Comparison of ENCODE assay signal across 8 cellular contexts in the genomic region with DNA sequence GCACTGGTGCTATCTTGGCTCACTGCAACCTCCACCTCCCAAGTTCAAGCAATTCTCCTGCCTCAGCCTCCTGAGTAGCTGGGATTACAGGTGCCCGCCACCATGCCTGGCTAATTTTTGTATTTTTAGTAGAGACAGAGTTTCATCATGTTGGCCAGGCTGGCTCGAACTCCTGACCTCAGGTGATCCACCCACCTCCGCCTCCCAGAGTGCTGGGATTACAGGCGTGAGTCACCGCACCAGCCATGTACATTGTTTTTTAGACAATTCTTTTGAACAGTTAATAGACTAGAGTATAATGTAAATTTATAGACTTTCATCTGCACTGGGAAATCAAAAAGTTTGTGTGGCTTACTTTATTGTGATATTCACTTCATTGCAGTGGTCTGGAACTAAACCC.
A peak's percentile ranks its signal among the peaks of the same experiment; 100 is the strongest.
DNase-seq lines count a peak whose midpoint lies in the region; ATAC-seq and TF ChIP-seq lines count a peak whose summit lies in the region.
"Not testable (repeated sequence)": the region's sequence is repeated elsewhere in the genome, so short reads cannot be mapped to it uniquely, and the experiment has no call there.

No MANE protein-coding gene starts in this region.

- TF ChIP-seq POLR2A in HCT116 (IDR thresholded peaks at IDR 0.05; ENCODE audit: borderline replicate concordance, extremely low read depth, insufficient read depth, insufficient read length), result not testable (repeated sequence)

- H3K36me3 ChIP-seq in HCT116 (ENCODE audit: control insufficient read depth in 1 of 2, insufficient read depth in 2 of 2, low read length in 2 of 2); osteoblast (ENCODE audit: insufficient read depth, low read length): not testable (repeated sequence)
- H3K36me3 ChIP-seq in MG63, result peaks cover 40% of the 10 kb centered on the region
- peaks cover 20% of the 10 kb centered on the region for H3K36me3 ChIP-seq in SJSA1

- POLR2A ChIA-PET in HCT116 (lab: Charles Lee); MCF 10A (lab: Yijun Ruan, JAX): not testable (repeated sequence)

- CTCF ChIA-PET in HCT116 (lab: Charles Lee); MCF 10A (lab: Yijun Ruan, JAX): not testable (repeated sequence)

- peak overlapping the region; percentile 5; the same call in 1 of the 2 replicates for H3K27ac ChIP-seq in HCT116 (ENCODE audit: low read depth, low read length)
- H3K27ac ChIP-seq in SJSA1, result peak overlapping the region; percentile 47
- H3K27ac ChIP-seq in osteoblast (ENCODE audit: low read depth, low read length), result peak overlapping the region; percentile 65

- H3K27ac Mint-ChIP-seq in HFFc6, result peak overlapping the region; percentile 61
- not testable (repeated sequence) for H3K27ac Mint-ChIP-seq in MCF 10A (ENCODE audit: low read depth, unreplicated experiment)

- H3K9me2 ChIP-seq in HCT116 (ENCODE audit: insufficient read depth), result not testable (repeated sequence)

- H3K27me3 Mint-ChIP-seq in HFFc6 (ENCODE audit: insufficient read depth); MCF 10A (ENCODE audit: insufficient read depth, unreplicated experiment): not testable (repeated sequence)

- peaks cover 82% of the 10 kb centered on the region for H3K4me1 Mint-ChIP-seq in HFFc6 (ENCODE audit: low read depth)
- H3K4me1 Mint-ChIP-seq in MCF 10A (ENCODE audit: insufficient read depth, unreplicated experiment), result not testable (repeated sequence)

- not testable (repeated sequence) for H3K4me3 ChIP-seq in HCT116 (replicated peaks in 1 of 2; ENCODE audit: low read depth in 1 of 2, low read length in 2 of 2); MG63; SJSA1; epithelial cell of esophagus (ENCODE audit: low read length); osteoblast (ENCODE audit: insufficient read depth, low read length)

- H3K9me3 ChIP-seq in HCT116 (ENCODE audit: control insufficient read depth in 1 of 2, insufficient read depth in 1 of 2, low read depth in 1 of 2, low read length in 2 of 2); MG63; SJSA1 (replicated peaks); osteoblast (ENCODE audit: low read depth, low read length): not testable (repeated sequence)

- not testable (repeated sequence) for H3K79me2 ChIP-seq in HCT116 (ENCODE audit: insufficient read depth, low read length); osteoblast (ENCODE audit: insufficient read depth, low read length)

- H3K4me2 ChIP-seq in HCT116 (ENCODE audit: low read length), result peak overlapping the region; percentile 56
- H3K4me2 ChIP-seq in osteoblast (ENCODE audit: insufficient read depth, low read length), result not testable (repeated sequence)

- RAD21 ChIA-PET in HCT116 (lab: Charles Lee; ENCODE audit: low non-redundant PET in 1 of 2, low total read pairs in 2 of 2, uncharacterized antibody in 2 of 2, unreplicated experiment in 2 of 2), result not testable (repeated sequence)

- not testable (repeated sequence) for TF ChIP-seq CTCF in HCT116 (IDR thresholded peaks at IDR 0.05 in 2 of 3, conservative IDR thresholded peaks at IDR 0.05 in 1 of 3; ENCODE audit: borderline replicate concordance in 1 of 3, insufficient read depth in 1 of 3, low read depth in 2 of 3, low read length in 2 of 3); HFFc6 (IDR thresholded peaks at IDR 0.05); MCF 10A (IDR thresholded peaks at IDR 0.05; ENCODE audit: unreplicated experiment); epithelial cell of esophagus (IDR thresholded peaks at IDR 0.05; ENCODE audit: insufficient read depth, low read depth, low read length, missing control alignments); osteoblast (IDR thresholded peaks at IDR 0.05; ENCODE audit: extremely low read depth, low read depth, low read length)

- H3K36me3 Mint-ChIP-seq in HFFc6 (ENCODE audit: low read depth), result peaks cover 47% of the 10 kb centered on the region
- H3K36me3 Mint-ChIP-seq in MCF 10A (ENCODE audit: insufficient read depth, unreplicated experiment), result peaks cover 16% of the 10 kb centered on the region

- H2AFZ ChIP-seq in HCT116 (ENCODE audit: low read depth, low read length, poor library complexity, severe bottlenecking); osteoblast (ENCODE audit: low read length): not testable (repeated sequence)

- peaks cover 51 to 60% of the 10 kb centered on the region in 2 experiments for H3K4me1 ChIP-seq in HCT116 (ENCODE audit: control insufficient read depth in 1 of 2, insufficient read depth in 2 of 2, low read length in 2 of 2)
- H3K4me1 ChIP-seq in SJSA1 (replicated peaks), result peaks cover 60% of the 10 kb centered on the region
- H3K4me1 ChIP-seq in osteoblast (ENCODE audit: insufficient read depth, low read length), result peaks cover 53% of the 10 kb centered on the region

- ATAC-seq in HCT116, result not testable (repeated sequence)

- H3K9me3 Mint-ChIP-seq in HFFc6; MCF 10A (ENCODE audit: unreplicated experiment): not testable (repeated sequence)

- H4K20me1 ChIP-seq in HCT116 (ENCODE audit: insufficient read depth); osteoblast (ENCODE audit: insufficient read depth, low read length): not testable (repeated sequence)

- BruUV-seq in HCT116 (replicated peaks; lab: Mats Ljungman, UMichigan); MCF 10A (replicated peaks; lab: Mats Ljungman, UMichigan): not testable (repeated sequence)

- not testable (repeated sequence) for H3K4me3 Mint-ChIP-seq in HFFc6; MCF 10A (ENCODE audit: unreplicated experiment)

- H3K9ac ChIP-seq in HCT116 (ENCODE audit: low read length), result not testable (repeated sequence)

- DNase-seq in Daoy (ENCODE audit: low read depth), result peak; percentile 13
- not testable (repeated sequence) for DNase-seq in HCT116 (ENCODE audit: low read depth, low spot score); HFFc6; SJSA1 (ENCODE audit: low read depth in 1 of 2, low spot score in 2 of 2); osteoblast (ENCODE audit: insufficient read length, low spot score, missing footprints)
- peak; percentile 14 for DNase-seq in MG63
- peak; percentile 23 for DNase-seq in MCF 10A (ENCODE audit: unreplicated experiment)
- peak; percentile 12 for DNase-seq in epithelial cell of esophagus (ENCODE audit: low read depth)

- not testable (repeated sequence) for H3K27me3 ChIP-seq in HCT116 (ENCODE audit: insufficient read depth, low read length); MG63; SJSA1 (replicated peaks); osteoblast (ENCODE audit: insufficient read depth, low read length)

- not testable (repeated sequence) for TF ChIP-seq RAD21 in HCT116 (IDR thresholded peaks at IDR 0.05; ENCODE audit: low read depth)

- intact Hi-C loops in HCT116 (cut with micrococcal nuclease); MCF 10A (cut with micrococcal nuclease): not testable (repeated sequence)

TF ChIP-seq in HCT116, 20 proteins besides CTCF, POLR2A, EP300 and RAD21:
- TF ChIP-seq JUND (IDR thresholded peaks at IDR 0.05), result 0 out of 2 replicates have a peak, but pooled peaks have one; percentile 23
- peak; percentile 45 for TF ChIP-seq FOSL1 (IDR thresholded peaks at IDR 0.05; ENCODE audit: low read depth)
- TF ChIP-seq EGR1 (IDR thresholded peaks at IDR 0.05; ENCODE audit: low read depth), result peak; percentile 70

Comparison
In these comparisons a context has a peak if more than half of its experiments do, and no peak if none do; other contexts are left out.
1. H3K27ac ChIP-seq: peak in every context shown above with its lines; median percentile 65 in osteoblast; 47 in SJSA1; 5 in HCT116.